In genomic region chr6:49515485-49516146, GRCh38 we compare ENCODE assay signal across 1 cellular context.
TF ChIP-seq lines count a peak whose summit lies in the region.

No MANE protein-coding gene starts in this region.

TF ChIP-seq in K562, 482 proteins besides CTCF, POLR2A, EP300 and RAD21 (continued from another document):
- TF ChIP-seq, protein P1, sequence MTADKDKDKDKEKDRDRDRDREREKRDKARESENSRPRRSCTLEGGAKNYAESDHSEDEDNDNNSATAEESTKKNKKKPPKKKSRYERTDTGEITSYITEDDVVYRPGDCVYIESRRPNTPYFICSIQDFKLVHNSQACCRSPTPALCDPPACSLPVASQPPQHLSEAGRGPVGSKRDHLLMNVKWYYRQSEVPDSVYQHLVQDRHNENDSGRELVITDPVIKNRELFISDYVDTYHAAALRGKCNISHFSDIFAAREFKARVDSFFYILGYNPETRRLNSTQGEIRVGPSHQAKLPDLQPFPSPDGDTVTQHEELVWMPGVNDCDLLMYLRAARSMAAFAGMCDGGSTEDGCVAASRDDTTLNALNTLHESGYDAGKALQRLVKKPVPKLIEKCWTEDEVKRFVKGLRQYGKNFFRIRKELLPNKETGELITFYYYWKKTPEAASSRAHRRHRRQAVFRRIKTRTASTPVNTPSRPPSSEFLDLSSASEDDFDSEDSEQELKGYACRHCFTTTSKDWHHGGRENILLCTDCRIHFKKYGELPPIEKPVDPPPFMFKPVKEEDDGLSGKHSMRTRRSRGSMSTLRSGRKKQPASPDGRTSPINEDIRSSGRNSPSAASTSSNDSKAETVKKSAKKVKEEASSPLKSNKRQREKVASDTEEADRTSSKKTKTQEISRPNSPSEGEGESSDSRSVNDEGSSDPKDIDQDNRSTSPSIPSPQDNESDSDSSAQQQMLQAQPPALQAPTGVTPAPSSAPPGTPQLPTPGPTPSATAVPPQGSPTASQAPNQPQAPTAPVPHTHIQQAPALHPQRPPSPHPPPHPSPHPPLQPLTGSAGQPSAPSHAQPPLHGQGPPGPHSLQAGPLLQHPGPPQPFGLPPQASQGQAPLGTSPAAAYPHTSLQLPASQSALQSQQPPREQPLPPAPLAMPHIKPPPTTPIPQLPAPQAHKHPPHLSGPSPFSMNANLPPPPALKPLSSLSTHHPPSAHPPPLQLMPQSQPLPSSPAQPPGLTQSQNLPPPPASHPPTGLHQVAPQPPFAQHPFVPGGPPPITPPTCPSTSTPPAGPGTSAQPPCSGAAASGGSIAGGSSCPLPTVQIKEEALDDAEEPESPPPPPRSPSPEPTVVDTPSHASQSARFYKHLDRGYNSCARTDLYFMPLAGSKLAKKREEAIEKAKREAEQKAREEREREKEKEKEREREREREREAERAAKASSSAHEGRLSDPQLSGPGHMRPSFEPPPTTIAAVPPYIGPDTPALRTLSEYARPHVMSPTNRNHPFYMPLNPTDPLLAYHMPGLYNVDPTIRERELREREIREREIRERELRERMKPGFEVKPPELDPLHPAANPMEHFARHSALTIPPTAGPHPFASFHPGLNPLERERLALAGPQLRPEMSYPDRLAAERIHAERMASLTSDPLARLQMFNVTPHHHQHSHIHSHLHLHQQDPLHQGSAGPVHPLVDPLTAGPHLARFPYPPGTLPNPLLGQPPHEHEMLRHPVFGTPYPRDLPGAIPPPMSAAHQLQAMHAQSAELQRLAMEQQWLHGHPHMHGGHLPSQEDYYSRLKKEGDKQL (CRISPR knock-in tag; IDR thresholded peaks at IDR 0.05; ENCODE audit: borderline replicate concordance), result no peak
- TF ChIP-seq ZNF780A (CRISPR knock-in tag; IDR thresholded peaks at IDR 0.05) (no peak), TAL1 (IDR thresholded peaks at IDR 0.05) (no peak), CREB3L1 (IDR thresholded peaks at IDR 0.05; ENCODE audit: borderline replicate concordance, low read depth) (no peak), KAT8 (IDR thresholded peaks at IDR 0.05; ENCODE audit: low read depth) (no peak), PCBP1 (IDR thresholded peaks at IDR 0.05; ENCODE audit: low read depth, low read length, poor library complexity, severe bottlenecking) (peak; percentile 88), YBX1 (IDR thresholded peaks at IDR 0.05) (no peak), RBM25 (IDR thresholded peaks at IDR 0.05; ENCODE audit: low read depth, low read length, severe bottlenecking) (no peak), ATF7 (IDR thresholded peaks at IDR 0.05) (no peak), FOXJ3 (CRISPR knock-in tag; IDR thresholded peaks at IDR 0.05) (no peak), HNRNPK (IDR thresholded peaks at IDR 0.05; ENCODE audit: low read depth, low read length, poor library complexity, severe bottlenecking) (peak; percentile 92), ZNF175 (CRISPR knock-in tag; IDR thresholded peaks at IDR 0.05; ENCODE audit: low read depth) (no peak), ZC3H11A (IDR thresholded peaks at IDR 0.05; ENCODE audit: low read depth, low read length) (no peak), HIVEP1 (CRISPR knock-in tag; IDR thresholded peaks at IDR 0.05) (no peak), ESRRA (IDR thresholded peaks at IDR 0.05; ENCODE audit: borderline replicate concordance, low read depth) (no peak)
- TF ChIP-seq, protein P2, sequence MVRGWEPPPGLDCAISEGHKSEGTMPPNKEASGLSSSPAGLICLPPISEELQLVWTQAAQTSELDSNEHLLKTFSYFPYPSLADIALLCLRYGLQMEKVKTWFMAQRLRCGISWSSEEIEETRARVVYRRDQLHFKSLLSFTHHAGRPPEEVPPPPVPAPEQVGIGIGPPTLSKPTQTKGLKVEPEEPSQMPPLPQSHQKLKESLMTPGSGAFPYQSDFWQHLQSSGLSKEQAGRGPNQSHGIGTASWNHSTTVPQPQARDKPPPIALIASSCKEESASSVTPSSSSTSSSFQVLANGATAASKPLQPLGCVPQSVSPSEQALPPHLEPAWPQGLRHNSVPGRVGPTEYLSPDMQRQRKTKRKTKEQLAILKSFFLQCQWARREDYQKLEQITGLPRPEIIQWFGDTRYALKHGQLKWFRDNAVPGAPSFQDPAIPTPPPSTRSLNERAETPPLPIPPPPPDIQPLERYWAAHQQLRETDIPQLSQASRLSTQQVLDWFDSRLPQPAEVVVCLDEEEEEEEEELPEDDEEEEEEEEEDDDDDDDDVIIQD (CRISPR knock-in tag; IDR thresholded peaks at IDR 0.05), result no peak
TF ChIP-seq in K562: peak in this region for 5.
